Comparison of ENCODE assay signal across 9 cellular contexts in the genomic region with DNA sequence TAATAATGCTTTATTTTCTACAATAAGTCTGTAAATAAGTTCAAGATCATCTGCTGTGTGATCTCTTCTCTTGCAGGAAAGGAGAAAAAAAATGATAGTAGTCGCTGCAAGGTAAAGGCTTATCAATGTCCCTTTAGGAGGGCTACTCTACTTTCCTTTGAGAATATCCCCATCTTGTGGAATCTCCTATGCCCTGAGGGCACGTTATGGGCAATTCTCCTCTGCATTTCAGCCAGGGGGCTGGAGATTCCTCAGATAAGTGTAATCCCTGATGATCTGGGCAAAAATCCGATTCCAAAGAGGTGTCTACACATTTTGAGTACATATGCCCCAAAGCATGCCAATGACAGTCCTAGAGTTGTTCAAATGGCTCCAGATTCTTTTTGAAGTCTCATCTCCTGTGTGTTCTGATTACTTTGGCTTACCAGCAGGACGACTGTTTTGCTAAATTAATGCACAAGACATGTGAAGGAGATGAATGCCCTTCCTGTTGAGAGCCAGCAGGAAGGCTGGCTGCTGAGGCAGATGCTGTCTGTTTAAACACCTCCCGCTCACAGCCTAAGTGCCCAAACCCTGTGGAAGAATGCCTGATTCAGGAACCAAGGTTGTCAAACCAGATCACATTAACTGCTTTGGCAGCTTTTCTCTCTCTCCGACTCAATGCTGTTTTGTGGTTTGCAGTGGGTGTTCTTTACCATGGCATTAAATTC.
DNase-seq lines count a peak whose midpoint lies in the region; ATAC-seq and TF ChIP-seq lines count a peak whose summit lies in the region.
"Had no signal": no experiment of that assay in that cellular context is flagged by ENCODE, and none has a peak within 500 bp of the region (broad histone marks: within the 10 kb centered on the region; RNA-seq: fewer than 3 reads in every experiment).

No MANE protein-coding gene starts in this region.

- H3K4me3 ChIP-seq in suprapubic skin = no peak overlapping the region
- H3K4me3 ChIP-seq: HAP-1 had no signal

- no peak for TF ChIP-seq POLR2A in suprapubic skin (IDR thresholded peaks at IDR 0.05)

- in situ Hi-C loops in Caki2 (cut with HindIII; ENCODE audit: low pct_unique_long_range_greater_than_20kb, low sequenced_read_pairs) = no loop called here

- H3K4me1 ChIP-seq in suprapubic skin = no peaks in the 10 kb centered on the region
- H3K4me1 ChIP-seq: HAP-1 had no signal

- no peak for TF ChIP-seq EP300 in suprapubic skin (IDR thresholded peaks at IDR 0.05)

- WGBS in suprapubic skin = 23% methylated on average over 6 of the region's 6 CpGs

- DNase-seq in Caki2 (ENCODE audit: low read depth) (peak; percentile 31), RKO (ENCODE audit: low spot score) (peak; percentile 43), iPS DF 19.7 (ENCODE audit: low read depth, low spot score) (peak; percentile 83), suprapubic skin (ENCODE audit: low spot score in 2 of 2) (no peak), SKM-1 (lab: John Stamatoyannopoulos, UW; ENCODE audit: unreplicated experiment) (no peak)
- DNase-seq in NK-92 treated with Interleukin-12 subunit alpha and Interleukin-12 subunit beta, amount 100 ng/mL, for 24 hours (lab: John Stamatoyannopoulos, UW) = no peak

- no peak for TF ChIP-seq CTCF in suprapubic skin (IDR thresholded peaks at IDR 0.05)

- H3K9me3 ChIP-seq in suprapubic skin = no peaks in the 10 kb centered on the region
- H3K9me3 ChIP-seq: HAP-1 had no signal

- H3K27me3 ChIP-seq in suprapubic skin = no peaks in the 10 kb centered on the region

- no peaks in the 10 kb centered on the region for H3K36me3 ChIP-seq in suprapubic skin
- H3K36me3 ChIP-seq: HAP-1 had no signal

- H3K27ac ChIP-seq in suprapubic skin = no peak overlapping the region

- peak; percentile 45 for ATAC-seq in HG02884 (IDR thresholded peaks at IDR 0.05; ENCODE audit: unreplicated experiment)
- ATAC-seq in HG03108 (IDR thresholded peaks at IDR 0.05; ENCODE audit: unreplicated experiment) = no peak

Comparison
In these comparisons a context has a peak if more than half of its experiments do, and no peak if none do; other contexts are left out.
1. DNase-seq: peak in Caki2 (single experiment), RKO (single experiment) and iPS DF 19.7 (single experiment); none in suprapubic skin (0 of 2), NK-92 treated with Interleukin-12 subunit alpha and Interleukin-12 subunit beta, amount 100 ng/mL, for 24 hours (single experiment) and SKM-1 (single experiment).